ENCODE assay signal across 8 cellular contexts in the genomic region with DNA sequence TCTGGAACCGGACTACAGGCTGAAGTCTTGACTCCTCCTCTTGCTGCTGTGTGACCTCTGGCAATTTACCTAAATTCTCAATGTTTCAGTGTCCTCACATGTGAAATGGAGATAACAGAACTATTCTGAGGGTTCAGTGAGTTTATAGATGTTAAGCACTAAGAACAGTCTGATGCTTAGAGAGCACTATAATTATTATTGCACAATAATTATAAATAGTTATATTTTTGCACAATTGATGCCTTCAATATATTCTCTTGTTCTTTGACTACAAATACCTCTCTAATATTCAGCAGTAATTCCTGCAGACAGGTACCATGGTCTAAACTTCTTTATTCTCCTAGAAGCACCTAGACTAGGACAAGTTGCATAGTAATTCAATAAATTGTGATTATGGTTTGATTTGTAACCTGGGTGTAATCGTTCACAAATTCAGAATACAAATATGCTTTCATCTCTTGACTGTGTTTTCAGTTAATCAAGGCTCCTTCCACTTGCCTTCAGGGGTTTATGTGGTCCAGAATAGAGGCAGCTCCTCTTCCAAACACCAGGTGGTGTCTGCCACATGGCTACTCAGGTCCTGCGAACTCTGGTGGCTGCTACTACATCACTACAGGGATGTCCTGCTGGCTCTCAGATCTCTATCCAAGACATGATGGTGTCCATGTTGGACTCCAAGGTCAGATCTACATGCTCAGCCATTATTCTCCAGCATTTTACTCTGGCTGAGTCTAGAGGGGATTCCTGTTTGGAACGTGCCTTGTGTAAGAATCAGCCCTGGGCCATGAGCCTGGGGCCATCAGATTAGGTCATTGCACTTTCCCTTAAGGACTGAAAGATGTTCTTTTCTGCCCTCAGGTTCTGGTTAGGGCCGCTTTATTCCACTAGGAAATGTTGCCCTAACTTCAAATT.
DNase-seq lines count a peak whose midpoint lies in the region; ATAC-seq and TF ChIP-seq lines count a peak whose summit lies in the region.

No MANE protein-coding gene starts in this region.

- CTCF ChIA-PET in activated CD8-positive, alpha-beta memory T cell treated with anti-CD3 and anti-CD28 coated beads, Interleukin-2, amount 10 ng/mL, durations not matched to agents 7 days and 5 days (lab: Charles Lee), result no interaction called here
- CTCF ChIA-PET in activated naive CD4-positive, alpha-beta T cell treated with anti-CD3 and anti-CD28 coated beads for 36 hours (lab: Charles Lee), result no interaction called here

- peak; percentile 3 for TF ChIP-seq CTCF in AG09319 (IDR thresholded peaks at IDR 0.05; ENCODE audit: low read depth, low read length)
- TF ChIP-seq CTCF in choroid plexus epithelial cell (conservative IDR thresholded peaks at IDR 0.05; ENCODE audit: low read depth, low read length), result peak; percentile 47

- no peak overlapping the region for H3K4me3 ChIP-seq in choroid plexus epithelial cell (ENCODE audit: low read depth, low read length)

- intact Hi-C loops in activated naive CD4-positive, alpha-beta T cell treated with anti-CD3 and anti-CD28 coated beads for 36 hours (cut with micrococcal nuclease), result no loop called here

- no peaks in the 10 kb centered on the region for H3K9me3 Mint-ChIP-seq in activated CD8-positive, alpha-beta memory T cell treated with anti-CD3 and anti-CD28 coated beads, Interleukin-2, amount 10 ng/mL, durations not matched to agents 7 days and 5 days (ENCODE audit: low read depth)
- no peaks in the 10 kb centered on the region for H3K9me3 Mint-ChIP-seq in activated naive CD4-positive, alpha-beta T cell treated with anti-CD3 and anti-CD28 coated beads for 36 hours

- peaks cover 5% of the 10 kb centered on the region for H3K27me3 Mint-ChIP-seq in activated CD8-positive, alpha-beta memory T cell treated with anti-CD3 and anti-CD28 coated beads, Interleukin-2, amount 10 ng/mL, durations not matched to agents 7 days and 5 days
- H3K27me3 Mint-ChIP-seq in activated naive CD4-positive, alpha-beta T cell treated with anti-CD3 and anti-CD28 coated beads for 36 hours (ENCODE audit: low read depth), result peaks cover 5% of the 10 kb centered on the region

- H3K27ac Mint-ChIP-seq in activated CD8-positive, alpha-beta memory T cell treated with anti-CD3 and anti-CD28 coated beads, Interleukin-2, amount 10 ng/mL, durations not matched to agents 7 days and 5 days, result no peak overlapping the region
- no peak overlapping the region for H3K27ac Mint-ChIP-seq in activated naive CD4-positive, alpha-beta T cell treated with anti-CD3 and anti-CD28 coated beads for 36 hours

- no peak overlapping the region for H3K4me3 Mint-ChIP-seq in activated CD8-positive, alpha-beta memory T cell treated with anti-CD3 and anti-CD28 coated beads, Interleukin-2, amount 10 ng/mL, durations not matched to agents 7 days and 5 days
- H3K4me3 Mint-ChIP-seq in activated naive CD4-positive, alpha-beta T cell treated with anti-CD3 and anti-CD28 coated beads for 36 hours, result no peak overlapping the region

- H3K4me1 Mint-ChIP-seq in activated CD8-positive, alpha-beta memory T cell treated with anti-CD3 and anti-CD28 coated beads, Interleukin-2, amount 10 ng/mL, durations not matched to agents 7 days and 5 days, result peaks cover 17% of the 10 kb centered on the region
- H3K4me1 Mint-ChIP-seq in activated naive CD4-positive, alpha-beta T cell treated with anti-CD3 and anti-CD28 coated beads for 36 hours (ENCODE audit: low read depth), result peaks cover 23% of the 10 kb centered on the region

- DNase-seq in AG09319 (ENCODE audit: extremely low read depth, low read depth) (no peak), choroid plexus epithelial cell (ENCODE audit: low read depth) (no peak), NCI-H2196 treated with DMSO at 0.1 percent for 48 hours (lab: John Stamatoyannopoulos, UW; ENCODE audit: unreplicated experiment) (no peak), NCI-H2107 (lab: John Stamatoyannopoulos, UW) (no peak)
- DNase-seq in activated CD8-positive, alpha-beta memory T cell treated with anti-CD3 and anti-CD28 coated beads, Interleukin-2, amount 10 ng/mL, durations not matched to agents 7 days and 5 days, result no peak
- DNase-seq in activated naive CD4-positive, alpha-beta T cell treated with anti-CD3 and anti-CD28 coated beads for 36 hours, result no peak

- ATAC-seq in GM19372 (IDR thresholded peaks at IDR 0.05; ENCODE audit: low read depth, unreplicated experiment), result peak; percentile 60
- ATAC-seq in HG03565 (IDR thresholded peaks at IDR 0.05; ENCODE audit: unreplicated experiment), result peak; percentile 25
- no peak for ATAC-seq in activated CD8-positive, alpha-beta memory T cell treated with anti-CD3 and anti-CD28 coated beads, Interleukin-2, amount 10 ng/mL, durations not matched to agents 7 days and 5 days

- H3K36me3 Mint-ChIP-seq in activated CD8-positive, alpha-beta memory T cell treated with anti-CD3 and anti-CD28 coated beads, Interleukin-2, amount 10 ng/mL, durations not matched to agents 7 days and 5 days, result peaks cover 5% of the 10 kb centered on the region
- H3K36me3 Mint-ChIP-seq in activated naive CD4-positive, alpha-beta T cell treated with anti-CD3 and anti-CD28 coated beads for 36 hours (ENCODE audit: low read depth), result no peaks in the 10 kb centered on the region
